In genomic region chr17:51372345-51373004, GRCh38 we compare ENCODE assay signal across 8 cellular contexts.
DNase-seq lines count a peak whose midpoint lies in the region; ATAC-seq and TF ChIP-seq lines count a peak whose summit lies in the region.

No MANE protein-coding gene starts in this region.

- peak overlapping the region; percentile 59 for H3K27ac ChIP-seq in HL-60 (replicated peaks)

- H3K27me3 ChIP-seq in HL-60 (ENCODE audit: insufficient read depth, poor library complexity, severe bottlenecking) = no peaks in the 10 kb centered on the region

- peak; percentile 70 for TF ChIP-seq POLR2A in Raji (IDR thresholded peaks at IDR 0.05; ENCODE audit: insufficient read depth, low read depth, low read length)

- DNase-seq in ELF-1 (ENCODE audit: low read depth, low spot score) = peak; percentile 84
- peak; percentile 92 to 94 for DNase-seq in HL-60 (ENCODE audit: low read depth in 1 of 2, low spot score in 1 of 2)
- peak; percentile 70 for DNase-seq in epithelial cell of esophagus (ENCODE audit: low read depth)
- DNase-seq in neural crest cell (ENCODE audit: low read depth, low spot score) = peak; percentile 16
- no peak for DNase-seq in activated effector memory CD4-positive, alpha-beta T cell treated with Interleukin-2 at 50 U/mL for 16 hours
- no peak for DNase-seq in activated gamma-delta T cell (lab: John Stamatoyannopoulos, UW)

- no peaks in the 10 kb centered on the region for H3K27me3 Mint-ChIP-seq in neural crest cell (ENCODE audit: low read depth)

- peak overlapping the region; percentile 38 for H3K4me3 ChIP-seq in HL-60 (replicated peaks; ENCODE audit: insufficient read depth, low read length)
- peak overlapping the region; percentile 7 for H3K4me3 ChIP-seq in epithelial cell of esophagus (ENCODE audit: low read length)

- peak overlapping the region; percentile 49 for H3K4me3 Mint-ChIP-seq in neural crest cell

- H3K27ac Mint-ChIP-seq in neural crest cell (ENCODE audit: unreplicated experiment) = peak overlapping the region; percentile 82

- no peaks in the 10 kb centered on the region for H3K36me3 Mint-ChIP-seq in neural crest cell (ENCODE audit: low read depth)

- peak; percentile 98 for ATAC-seq in GM19438 (IDR thresholded peaks at IDR 0.05; ENCODE audit: low read depth, unreplicated experiment)

- H3K4me1 Mint-ChIP-seq in neural crest cell = peaks cover 27% of the 10 kb centered on the region

- peaks cover 14% of the 10 kb centered on the region for H3K9me3 Mint-ChIP-seq in neural crest cell

- TF ChIP-seq CTCF in HL-60 (IDR thresholded peaks at IDR 0.05; ENCODE audit: insufficient read depth, low read length) (no peak), epithelial cell of esophagus (IDR thresholded peaks at IDR 0.05; ENCODE audit: insufficient read depth, low read depth, low read length, missing control alignments) (no peak), neural crest cell (conservative IDR thresholded peaks at IDR 0.05) (no peak)

Comparison
In these comparisons a context has a peak if more than half of its experiments do, and no peak if none do; other contexts are left out.
1. DNase-seq: peak in ELF-1 (single experiment), HL-60 (2 of 2), epithelial cell of esophagus (single experiment) and neural crest cell (single experiment); none in activated effector memory CD4-positive, alpha-beta T cell treated with Interleukin-2 at 50 U/mL for 16 hours (single experiment) and activated gamma-delta T cell (single experiment).